Comparison of ENCODE assay signal across 13 cellular contexts in the genomic region with DNA sequence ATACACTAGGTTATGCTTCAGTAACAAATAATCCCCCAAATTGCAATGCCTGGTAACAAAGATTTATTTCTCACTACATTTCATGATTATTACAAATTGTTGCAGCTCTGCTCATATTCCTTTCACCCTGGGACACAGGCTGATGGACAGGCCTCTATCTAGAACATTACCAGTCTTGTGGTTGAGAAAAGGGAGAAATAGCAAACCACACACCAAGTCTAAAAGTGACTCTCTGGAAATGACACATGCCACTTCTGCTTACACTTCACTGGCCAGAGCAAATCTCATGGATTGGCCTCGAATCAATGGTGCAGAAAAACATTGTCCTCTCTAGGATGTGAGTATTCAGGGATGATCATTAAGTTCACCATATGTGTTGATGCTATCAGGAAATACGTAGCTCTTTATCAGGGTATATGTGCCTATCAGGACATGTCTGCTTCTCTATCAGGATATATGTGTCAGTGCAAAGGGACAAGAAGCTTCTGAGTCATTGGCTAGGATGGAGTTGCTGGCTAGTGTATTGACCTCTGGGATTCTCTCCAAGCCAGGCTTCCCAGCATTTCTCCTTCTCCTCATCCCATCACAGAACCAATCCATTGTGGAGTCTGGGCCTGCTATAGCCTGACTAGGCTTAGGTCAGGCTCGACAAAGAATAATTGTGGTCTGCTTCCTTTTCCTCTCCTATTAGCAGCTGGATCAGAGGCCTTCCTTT.
DNase-seq lines count a peak whose midpoint lies in the region; ATAC-seq, FAIRE-seq and TF ChIP-seq lines count a peak whose summit lies in the region.
"Had no signal": no experiment of that assay in that cellular context is flagged by ENCODE, and none has a peak within 500 bp of the region (broad histone marks: within the 10 kb centered on the region; RNA-seq: fewer than 3 reads in every experiment).

No MANE protein-coding gene starts in this region.

- no peak for FAIRE-seq in astrocyte (lab: Jason Lieb, UNC)

- H3K36me3 ChIP-seq in astrocyte (ENCODE audit: insufficient read depth, low read length): no peaks in the 10 kb centered on the region

- H3K4me3 ChIP-seq in astrocyte (ENCODE audit: insufficient read depth, low read depth, low read length): no peak overlapping the region

- peaks cover 2% of the 10 kb centered on the region for H3K27me3 ChIP-seq in astrocyte (ENCODE audit: insufficient read depth, low read length)

- no peaks in the 10 kb centered on the region for H3K9me3 ChIP-seq in astrocyte (ENCODE audit: insufficient read depth, low read depth, low read length)

- H3K27ac ChIP-seq in astrocyte (ENCODE audit: low read depth, low read length): no peak overlapping the region
- H3K27ac ChIP-seq: epithelial cell of prostate had no signal

- H2AFZ ChIP-seq in astrocyte (ENCODE audit: low read depth, low read length): no peak overlapping the region

- DNase-seq in GM04503 (ENCODE audit: low read depth): peak; percentile 13
- DNase-seq in astrocyte (ENCODE audit: low read depth): peak; percentile 48
- no peak for DNase-seq in nephron progenitor cell
- no peak for DNase-seq in glutamatergic neuron
- no peak for DNase-seq in mesenteric fat pad (ENCODE audit: low spot score)
- no peak for DNase-seq in activated gamma-delta T cell treated with Interleukin-2 at 50 U/mL for 16 hours
- DNase-seq: DMS153; PC-3; stimulated activated CD4-positive, alpha-beta T cell treated with anti-CD3 and anti-CD28 coated beads, Interleukin-12 subunit alpha, Interleukin-12 subunit beta, amount 100 ng/mL, for 4 hours had no signal

- H3K27ac Mint-ChIP-seq in astrocyte (ENCODE audit: unreplicated experiment) (no peak overlapping the region), nephron progenitor cell (peak overlapping the region; percentile 88), glutamatergic neuron (ENCODE audit: unreplicated experiment) (no peak overlapping the region)
- H3K27ac Mint-ChIP-seq: T-helper 2 cell treated with Interferon-gamma antibody and Interleukin-4, amounts not matched to agents 5 μg/mL and 100 μg/mL, for 36 hours had no signal

- no peaks in the 10 kb centered on the region for H3K27me3 Mint-ChIP-seq in astrocyte (ENCODE audit: low read depth, unreplicated experiment)
- H3K27me3 Mint-ChIP-seq in nephron progenitor cell (ENCODE audit: low read depth, poor library complexity): no peaks in the 10 kb centered on the region
- H3K27me3 Mint-ChIP-seq in glutamatergic neuron (ENCODE audit: unreplicated experiment): no peaks in the 10 kb centered on the region

- peaks cover 25% of the 10 kb centered on the region for H3K4me1 Mint-ChIP-seq in astrocyte (ENCODE audit: low read depth, unreplicated experiment)
- peaks cover 29% of the 10 kb centered on the region for H3K4me1 Mint-ChIP-seq in nephron progenitor cell
- H3K4me1 Mint-ChIP-seq in glutamatergic neuron (ENCODE audit: low read depth, unreplicated experiment): no peaks in the 10 kb centered on the region

- no peaks in the 10 kb centered on the region for H3K36me3 Mint-ChIP-seq in astrocyte (ENCODE audit: low read depth, unreplicated experiment)
- peaks cover 9% of the 10 kb centered on the region for H3K36me3 Mint-ChIP-seq in nephron progenitor cell (ENCODE audit: low read depth)
- no peaks in the 10 kb centered on the region for H3K36me3 Mint-ChIP-seq in glutamatergic neuron (ENCODE audit: unreplicated experiment)

- no peaks in the 10 kb centered on the region for H3K4me1 ChIP-seq in astrocyte (ENCODE audit: insufficient read depth, low read length)

- ATAC-seq in HG03342 (IDR thresholded peaks at IDR 0.05; ENCODE audit: unreplicated experiment): peak; percentile 58
- no peak for ATAC-seq in GM21737 (IDR thresholded peaks at IDR 0.05; ENCODE audit: unreplicated experiment)
- ATAC-seq: PC-3 had no signal

- H4K20me1 ChIP-seq in astrocyte (ENCODE audit: insufficient read depth, low read length): no peaks in the 10 kb centered on the region

- H3K9me3 Mint-ChIP-seq in astrocyte (ENCODE audit: unreplicated experiment): peaks cover 10% of the 10 kb centered on the region
- peaks cover 43% of the 10 kb centered on the region for H3K9me3 Mint-ChIP-seq in nephron progenitor cell
- H3K9me3 Mint-ChIP-seq in glutamatergic neuron (ENCODE audit: unreplicated experiment): no peaks in the 10 kb centered on the region

- no peak overlapping the region for H3K9ac ChIP-seq in astrocyte (ENCODE audit: low read length)

- no peak overlapping the region for H3K4me2 ChIP-seq in astrocyte (ENCODE audit: low read length)

- H3K4me3 Mint-ChIP-seq in astrocyte (ENCODE audit: unreplicated experiment) (no peak overlapping the region), nephron progenitor cell (no peak overlapping the region), glutamatergic neuron (ENCODE audit: unreplicated experiment) (no peak overlapping the region)
- H3K4me3 Mint-ChIP-seq: T-helper 2 cell treated with Interferon-gamma antibody and Interleukin-4, amounts not matched to agents 5 μg/mL and 100 μg/mL, for 36 hours had no signal

- TF ChIP-seq CTCF in astrocyte (IDR thresholded peaks at IDR 0.05; ENCODE audit: insufficient read depth, low read depth, low read length) (no peak), nephron progenitor cell (IDR thresholded peaks at IDR 0.05) (no peak), glutamatergic neuron (IDR thresholded peaks at IDR 0.05; ENCODE audit: partially characterized antibody, unreplicated experiment) (no peak)

- no peaks in the 10 kb centered on the region for H3K79me2 ChIP-seq in astrocyte (ENCODE audit: insufficient read depth, low read length)

Comparison
In these comparisons a context has a peak if more than half of its experiments do, and no peak if none do; other contexts are left out.
1. DNase-seq: peak in GM04503 (single experiment) and astrocyte (single experiment); none in nephron progenitor cell (single experiment), glutamatergic neuron (single experiment), mesenteric fat pad (single experiment) and activated gamma-delta T cell treated with Interleukin-2 at 50 U/mL for 16 hours (single experiment).